Comparison of ENCODE assay signal across 35 cellular contexts in the genomic region with DNA sequence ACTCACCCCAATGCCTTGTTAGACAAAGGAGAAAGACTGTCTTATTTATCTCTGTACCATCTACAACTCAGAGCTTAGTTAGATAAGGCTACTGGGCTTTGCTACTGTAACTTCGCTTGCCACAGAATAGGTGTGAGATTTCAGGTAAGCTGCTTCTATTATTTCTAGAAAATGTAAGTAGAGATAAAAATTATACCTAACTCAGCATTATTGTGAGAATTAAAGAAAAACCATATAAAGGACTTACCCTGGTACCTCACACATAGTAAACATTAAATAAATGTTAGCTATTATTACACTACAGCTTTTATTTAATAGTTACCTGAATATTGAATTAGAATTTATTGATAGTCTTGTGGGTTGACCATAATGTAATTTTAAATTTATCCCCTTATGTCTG. TPM values are rescaled to one million over a fixed set of nuclear protein-coding genes. Genes with fewer than 3 reads are reported as not detected.
"Had no signal": no experiment of that assay in that cellular context is flagged by ENCODE, and none has a peak within 500 bp of the region (broad histone marks: within the 10 kb centered on the region; RNA-seq: fewer than 3 reads in every experiment).

No MANE protein-coding gene starts in this region.

- H3K9ac ChIP-seq: neural progenitor cell, parathyroid adenoma had no signal

- H2AFZ ChIP-seq: neural progenitor cell, parathyroid adenoma had no signal

- H3K36me3 ChIP-seq: neural progenitor cell, ovary, spleen, suprapubic skin, tibial artery, transverse colon, upper lobe of right lung, uterus had no signal

- H3K9me3 ChIP-seq: ovary, psoas muscle, spleen, suprapubic skin, testis, tibial artery, transverse colon, upper lobe of right lung, uterus had no signal

- H3K79me2 ChIP-seq: parathyroid adenoma had no signal

- H3K27ac ChIP-seq: neural progenitor cell, ovary, parathyroid adenoma, psoas muscle, skin epidermis, spleen, suprapubic skin, testis, tibial artery, transverse colon, upper lobe of right lung, uterus had no signal

- H3K4me2 ChIP-seq: neural progenitor cell, smooth muscle cell had no signal

- ATAC-seq: natural killer cell; psoas muscle; right cardiac atrium; sciatic nerve; stimulated activated memory B cell treated with anti-CD40 and anti-IgM and Interleukin-4, amounts not matched to agents 10 μg/mL and 1 μg/mL and 100 μg/mL, for 72 hours; stimulated activated naive CD8-positive, alpha-beta T cell treated with anti-CD3 and anti-CD28 coated beads, Interleukin-15, amount 100 ng/mL, for 72 hours; stimulated activated naive CD8-positive, alpha-beta T cell treated with anti-CD3 and anti-CD28 coated beads, Interleukin-15, Interleukin-2, amounts not matched to agents 100 U/mL and 50 U/mL, for 24 hours; upper lobe of right lung had no signal

- H3K27me3 Mint-ChIP-seq: progenitor cell of endocrine pancreas had no signal

- H3K4me3 Mint-ChIP-seq: natural killer cell; nephron; neural progenitor cell; stimulated activated memory B cell treated with anti-CD40 and anti-IgM and Interleukin-4, amounts not matched to agents 10 μg/mL and 1 μg/mL and 100 μg/mL, for 72 hours; stimulated activated naive CD8-positive, alpha-beta T cell treated with anti-CD3 and anti-CD28 coated beads, Interleukin-15, amount 100 ng/mL, for 72 hours; type B pancreatic cell had no signal

- H3K4me1 Mint-ChIP-seq: natural killer cell; nephron; neural progenitor cell; stimulated activated memory B cell treated with anti-CD40 and anti-IgM and Interleukin-4, amounts not matched to agents 10 μg/mL and 1 μg/mL and 100 μg/mL, for 72 hours; stimulated activated naive CD8-positive, alpha-beta T cell treated with anti-CD3 and anti-CD28 coated beads, Interleukin-15, amount 100 ng/mL, for 72 hours had no signal

- H3K27ac Mint-ChIP-seq: natural killer cell; nephron; neural progenitor cell; progenitor cell of endocrine pancreas; stimulated activated memory B cell treated with anti-CD40 and anti-IgM and Interleukin-4, amounts not matched to agents 10 μg/mL and 1 μg/mL and 100 μg/mL, for 72 hours; stimulated activated naive CD8-positive, alpha-beta T cell treated with anti-CD3 and anti-CD28 coated beads, Interleukin-15, amount 100 ng/mL, for 72 hours; type B pancreatic cell had no signal

- H3K36me3 Mint-ChIP-seq: natural killer cell; neural progenitor cell; stimulated activated memory B cell treated with anti-CD40 and anti-IgM and Interleukin-4, amounts not matched to agents 10 μg/mL and 1 μg/mL and 100 μg/mL, for 72 hours; type B pancreatic cell had no signal

- H3K9me3 Mint-ChIP-seq: natural killer cell; nephron; neural progenitor cell; stimulated activated memory B cell treated with anti-CD40 and anti-IgM and Interleukin-4, amounts not matched to agents 10 μg/mL and 1 μg/mL and 100 μg/mL, for 72 hours; stimulated activated naive CD8-positive, alpha-beta T cell treated with anti-CD3 and anti-CD28 coated beads, Interleukin-15, amount 100 ng/mL, for 72 hours; type B pancreatic cell had no signal

- H3K4me3 ChIP-seq: neural progenitor cell, ovary, psoas muscle, skin epidermis, smooth muscle cell, spleen, suprapubic skin, testis, tibial artery, transverse colon, upper lobe of right lung, uterus had no signal

- DNase-seq: natural killer cell; occipital lobe; ovary; posterior cingulate gyrus; psoas muscle; right cardiac atrium; spleen; stimulated activated CD4-positive, alpha-beta T cell treated with anti-CD3 and anti-CD28 coated beads, Interleukin-12 subunit alpha, Interleukin-12 subunit beta, amount 100 ng/mL, for 4 hours; stimulated activated CD4-positive, alpha-beta T cell treated with anti-CD3 and anti-CD28 coated beads, Interleukin-1b, Interleukin-23, amount 100 ng/mL, for 48 hours; stimulated activated CD4-positive, alpha-beta T cell treated with anti-CD3 and anti-CD28 coated beads, Interleukin-4, amount 100 ng/mL, for 1 hour; stimulated activated CD4-positive, alpha-beta T cell treated with anti-CD3 and anti-CD28 coated beads, Interleukin-4, amount 100 ng/mL, for 4 hours; stimulated activated CD8-positive, alpha-beta memory T cell treated with anti-CD3 and anti-CD28 coated beads, Interleukin-4, amount 100 ng/mL, for 48 hours; stimulated activated naive CD4-positive, alpha-beta T cell; stimulated activated naive CD8-positive, alpha-beta T cell treated with anti-CD3 and anti-CD28 coated beads, Interleukin-15, amount 100 ng/mL, for 72 hours; stimulated activated naive CD8-positive, alpha-beta T cell treated with anti-CD3 and anti-CD28 coated beads, Interleukin-15, Interleukin-2, amounts not matched to agents 100 U/mL and 50 U/mL, for 24 hours; substantia nigra; testis; tibial artery; transverse colon; upper lobe of right lung; uterus had no signal

- H3K27me3 ChIP-seq: neural progenitor cell, ovary, spleen, suprapubic skin, testis, tibial artery, transverse colon, upper lobe of right lung, uterus had no signal

- H3K4me1 ChIP-seq: neural progenitor cell, parathyroid adenoma, psoas muscle, spleen, suprapubic skin, testis, tibial artery, transverse colon, upper lobe of right lung, uterus had no signal

RNA-seq across cellular contexts. Expression of gene EPHX4, which starts 36.5 kb away (rescaled TPM):
- total RNA-seq: smooth muscle cell had no signal

RNA-seq across cellular contexts. Expression of gene BRDT, which starts 44.1 kb away (rescaled TPM):
- total RNA-seq: natural killer cell, occipital lobe, osteoblast, ovary, progenitor cell of endocrine pancreas, psoas muscle, renal cortical epithelial cell, right cardiac atrium, sciatic nerve, smooth muscle cell, suprapubic skin, transverse colon, upper lobe of right lung, urinary bladder had no signal
- polyA plus RNA-seq: neural cell, psoas muscle, right cardiac atrium, smooth muscle cell, spleen, urinary bladder had no signal
